In the genomic region with DNA sequence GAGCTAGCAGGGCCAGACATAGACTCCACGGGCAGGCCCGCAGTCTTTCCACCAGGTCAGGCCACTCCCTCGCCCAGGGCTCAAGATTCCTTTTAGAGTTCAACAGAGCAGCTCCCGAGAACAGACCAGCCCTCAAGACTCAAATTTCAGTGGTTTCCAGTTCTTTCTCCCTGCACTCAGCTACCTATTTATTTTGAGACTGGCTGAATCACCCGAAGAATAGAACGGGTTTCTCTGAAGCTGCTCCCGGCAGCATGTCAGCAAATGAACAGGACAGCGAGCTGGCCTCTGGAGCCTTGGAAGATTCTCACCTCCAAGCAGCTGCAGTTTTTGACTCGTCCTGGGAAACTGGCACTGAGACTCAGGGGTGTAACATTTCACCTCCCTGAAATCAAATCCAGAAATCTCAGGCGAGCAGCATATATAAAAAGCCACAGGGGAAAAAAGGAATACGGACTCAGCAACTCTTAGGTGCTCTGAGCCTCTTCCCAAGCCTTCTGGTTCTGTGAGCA, we compare ENCODE assay signal across 9 cellular contexts.
A peak's percentile ranks its signal among the peaks of the same experiment; 100 is the strongest.
DNase-seq lines count a peak whose midpoint lies in the region; ATAC-seq lines count a peak whose summit lies in the region.
"Had no signal": no experiment of that assay in that cellular context is flagged by ENCODE, and none has a peak within 500 bp of the region (broad histone marks: within the 10 kb centered on the region; RNA-seq: fewer than 3 reads in every experiment).

No MANE protein-coding gene starts in this region.

- H3K27ac ChIP-seq in subcutaneous abdominal adipose tissue (ENCODE audit: low read depth, low read length), result peak overlapping the region; percentile 97

- H3K36me3 Mint-ChIP-seq in activated T-helper 2 cell treated with anti-CD3 and anti-CD28 coated beads, Interferon-gamma antibody, Interleukin-2, Interleukin-4, amounts not matched to agents 10 μg/mL and 5 μg/mL and 100 μg/mL, durations not matched to agents 14 hours and 24 hours and 36 hours (ENCODE audit: low read depth), result peaks cover 80% of the 10 kb centered on the region

- H3K4me3 Mint-ChIP-seq in activated T-helper 2 cell treated with anti-CD3 and anti-CD28 coated beads, Interferon-gamma antibody, Interleukin-2, Interleukin-4, amounts not matched to agents 10 μg/mL and 5 μg/mL and 100 μg/mL, durations not matched to agents 14 hours and 24 hours and 36 hours (ENCODE audit: low read depth), result peak overlapping the region; percentile 15

- no peaks in the 10 kb centered on the region for H3K9me3 Mint-ChIP-seq in activated T-helper 2 cell treated with anti-CD3 and anti-CD28 coated beads, Interferon-gamma antibody, Interleukin-2, Interleukin-4, amounts not matched to agents 10 μg/mL and 5 μg/mL and 100 μg/mL, durations not matched to agents 14 hours and 24 hours and 36 hours

- intact Hi-C loops in activated T-helper 2 cell treated with anti-CD3 and anti-CD28 coated beads, Interferon-gamma antibody, Interleukin-2, Interleukin-4, amounts not matched to agents 10 μg/mL and 5 μg/mL and 100 μg/mL, durations not matched to agents 14 hours and 24 hours and 36 hours (cut with micrococcal nuclease), result loop anchor here (5.0 to 10.0 kb wide), 2 partner anchors 36 to 102 kb away; no protein-coding TSS in a partner anchor

- H3K27me3 Mint-ChIP-seq in activated T-helper 2 cell treated with anti-CD3 and anti-CD28 coated beads, Interferon-gamma antibody, Interleukin-2, Interleukin-4, amounts not matched to agents 10 μg/mL and 5 μg/mL and 100 μg/mL, durations not matched to agents 14 hours and 24 hours and 36 hours (ENCODE audit: low read depth), result no peaks in the 10 kb centered on the region

- peaks cover 9 to 53% (median 42%) of the 10 kb centered on the region in 5 donors for H3K4me1 ChIP-seq in subcutaneous abdominal adipose tissue (ENCODE audit: control insufficient read depth in 5 of 5, insufficient read depth in 5 of 5, low read length in 5 of 5)

- H3K9ac ChIP-seq in subcutaneous abdominal adipose tissue (ENCODE audit: low read length in 5 of 5), result peak overlapping the region in 3 of 5 donors; percentile 35 to 44 (median 42)

- no peak for ATAC-seq in GM18868 (IDR thresholded peaks at IDR 0.05; ENCODE audit: unreplicated experiment)

- H3K27me3 ChIP-seq in subcutaneous abdominal adipose tissue (ENCODE audit: control insufficient read depth in 5 of 5, insufficient read depth in 4 of 5, low read length in 5 of 5), result no peaks in the 10 kb centered on the region

- no peak overlapping the region for H3K27ac Mint-ChIP-seq in activated T-helper 2 cell treated with anti-CD3 and anti-CD28 coated beads, Interferon-gamma antibody, Interleukin-2, Interleukin-4, amounts not matched to agents 10 μg/mL and 5 μg/mL and 100 μg/mL, durations not matched to agents 14 hours and 24 hours and 36 hours

- H3K36me3 ChIP-seq in subcutaneous abdominal adipose tissue (ENCODE audit: control insufficient read depth in 5 of 5, insufficient read depth in 5 of 5, low read length in 5 of 5), result peaks cover 9 to 26% (median 16%) of the 10 kb centered on the region in 5 donors

- H3K9me3 ChIP-seq in subcutaneous abdominal adipose tissue (ENCODE audit: control insufficient read depth in 5 of 5, low read length in 5 of 5), result no peaks in the 10 kb centered on the region

- H3K4me3 ChIP-seq in subcutaneous abdominal adipose tissue (ENCODE audit: low read depth in 1 of 5, low read length in 5 of 5), result no peak overlapping the region

- DNase-seq in NCI-H2107 treated with DMSO at 0.1 percent for 48 hours (lab: John Stamatoyannopoulos, UW; ENCODE audit: unreplicated experiment) (peak; percentile 66), NCI-H2107 (lab: John Stamatoyannopoulos, UW) (no peak), islet precursor cell (peak; percentile 95), NCI-H2227 treated with DMSO at 0.1 percent for 48 hours (lab: John Stamatoyannopoulos, UW) (no peak), COR-L47 (lab: John Stamatoyannopoulos, UW) (no peak)
- no peak for DNase-seq in activated T-helper 2 cell treated with anti-CD3 and anti-CD28 coated beads, Interferon-gamma antibody, Interleukin-2, Interleukin-4, amounts not matched to agents 10 μg/mL and 5 μg/mL and 100 μg/mL, durations not matched to agents 14 hours and 24 hours and 36 hours (ENCODE audit: low spot score)
- DNase-seq: 8988T had no signal

- peaks cover 49% of the 10 kb centered on the region for H3K4me1 Mint-ChIP-seq in activated T-helper 2 cell treated with anti-CD3 and anti-CD28 coated beads, Interferon-gamma antibody, Interleukin-2, Interleukin-4, amounts not matched to agents 10 μg/mL and 5 μg/mL and 100 μg/mL, durations not matched to agents 14 hours and 24 hours and 36 hours (ENCODE audit: low read depth)

Comparison
In these comparisons a context has a peak if more than half of its experiments do, and no peak if none do; other contexts are left out.
1. DNase-seq: peak in NCI-H2107 treated with DMSO at 0.1 percent for 48 hours (single experiment) and islet precursor cell (single experiment); none in NCI-H2107 (single experiment), activated T-helper 2 cell treated with anti-CD3 and anti-CD28 coated beads, Interferon-gamma antibody, Interleukin-2, Interleukin-4, amounts not matched to agents 10 μg/mL and 5 μg/mL and 100 μg/mL, durations not matched to agents 14 hours and 24 hours and 36 hours (single experiment), NCI-H2227 treated with DMSO at 0.1 percent for 48 hours (single experiment) and COR-L47 (single experiment).